In the genomic region with DNA sequence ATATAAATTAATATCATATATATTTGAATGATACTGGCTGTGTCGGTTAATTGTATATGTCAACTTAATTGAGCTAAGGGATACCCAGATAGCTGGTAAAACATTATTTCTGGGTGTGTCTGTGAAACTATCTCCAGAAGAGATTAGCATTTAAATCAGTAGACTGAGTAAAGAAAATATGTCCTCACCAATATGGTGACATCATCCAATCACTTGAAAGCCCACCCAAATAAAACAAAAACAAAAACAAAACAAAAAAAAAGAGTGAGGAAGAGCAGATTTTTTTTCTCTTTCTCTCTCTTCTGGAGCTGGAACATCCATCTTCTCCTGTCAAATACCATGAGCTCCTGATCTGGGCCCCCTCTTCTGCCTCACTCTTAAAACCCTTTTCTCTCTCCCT, we compare ENCODE assay signal across 36 cellular contexts. TPM values are rescaled to one million over a fixed set of nuclear protein-coding genes. Genes with fewer than 3 reads are reported as not detected.
DNase-seq lines count a peak whose midpoint lies in the region; ATAC-seq, FAIRE-seq and TF ChIP-seq lines count a peak whose summit lies in the region.
"Had no signal": no experiment of that assay in that cellular context is flagged by ENCODE, and none has a peak within 500 bp of the region (broad histone marks: within the 10 kb centered on the region; RNA-seq: fewer than 3 reads in every experiment).

No MANE protein-coding gene starts in this region.

- POLR2A ChIA-PET in MCF 10A (lab: Yijun Ruan, JAX) (interaction anchor here (0.6 to 1.0 kb wide), 2 partner anchors 32 to 90 kb away, joined by 3 to 4 read pairs; no protein-coding TSS in a partner anchor), HepG2 (lab: Yijun Ruan, JAX) (no interaction called here), HEK293 (lab: Yijun Ruan, JAX) (no interaction called here)

- no peak for TF ChIP-seq POLR2A in HepG2 (IDR thresholded peaks at IDR 0.05; ENCODE audit: insufficient read depth in 1 of 2, low read depth in 2 of 2, low read length in 2 of 2)
- TF ChIP-seq POLR2A in right lobe of liver (IDR thresholded peaks at IDR 0.05) = no peak

- WGBS in mammary epithelial cell (ENCODE audit: low coverage, missing lambda C conversion rate) = 100% methylated on average over 1 of the region's 1 CpG
- 34% methylated on average over 1 of the region's 1 CpG for WGBS in HepG2 (ENCODE audit: low lambda C conversion rate)
- WGBS in right lobe of liver (ENCODE audit: insufficient coverage, low coverage, low lambda C conversion rate, missing lambda C conversion rate) = 100% methylated on average over 1 of the region's 1 CpG

- H3K4me2 ChIP-seq in mammary epithelial cell (ENCODE audit: insufficient read depth, low read depth, low read length) = no peak overlapping the region
- no peak overlapping the region for H3K4me2 ChIP-seq in HepG2 (ENCODE audit: low read depth, low read length)
- H3K4me2 ChIP-seq: A549; BLaER1; BLaER1 treated with 17β-estradiol and CSF1 and Interleukin-3, amounts not matched to agents 10 nM and 100 nM had no signal

- H3K4me3 ChIP-seq in mammary epithelial cell (replicated peaks in 1 of 3; ENCODE audit: insufficient read depth in 1 of 3, low read depth in 2 of 3, low read length in 3 of 3) (no peak overlapping the region), HepG2 (replicated peaks in 1 of 3; ENCODE audit: insufficient read depth in 1 of 3, low read depth in 2 of 3, low read length in 3 of 3) (no peak overlapping the region), right lobe of liver (no peak overlapping the region), HEK293 (ENCODE audit: low read depth, low read length) (no peak overlapping the region)
- H3K4me3 ChIP-seq: A549; BLaER1; BLaER1 treated with 17β-estradiol and CSF1 and Interleukin-3, amounts not matched to agents 10 nM and 100 nM had no signal

- H4K20me1 ChIP-seq in mammary epithelial cell (ENCODE audit: insufficient read depth, low read length) (no peaks in the 10 kb centered on the region), HepG2 (ENCODE audit: insufficient read depth, low read length) (no peaks in the 10 kb centered on the region)
- H4K20me1 ChIP-seq: BLaER1; BLaER1 treated with 17β-estradiol and CSF1 and Interleukin-3, amounts not matched to agents 10 nM and 100 nM had no signal

- H3K27ac ChIP-seq in mammary epithelial cell (ENCODE audit: insufficient read depth, low read depth, low read length) (no peak overlapping the region), HepG2 (ENCODE audit: extremely low read length, insufficient read depth, low read length) (no peak overlapping the region), right lobe of liver (no peak overlapping the region), HEK293 (ENCODE audit: extremely low read depth, low read depth, low read length) (no peak overlapping the region)
- H3K27ac ChIP-seq: 22Rv1; A549; BLaER1; BLaER1 treated with 17β-estradiol and CSF1 and Interleukin-3, amounts not matched to agents 10 nM and 100 nM; C4-2B had no signal

- no peak for DNase-seq in MCF 10A (ENCODE audit: unreplicated experiment)
- DNase-seq in mammary epithelial cell = no peak
- no peak for DNase-seq in HepG2 (ENCODE audit: low spot score)
- DNase-seq in right lobe of liver = no peak
- DNase-seq: 8988T; ACHN; AML-193; BE2C; C1 segment of cervical spinal cord; Caco-2; Calu3; CD4-positive, alpha-beta memory T cell; CD4-positive, alpha-beta T cell; CD4-positive, CD25-positive, alpha-beta regulatory T cell; CD8-positive, alpha-beta memory T cell; CD8-positive, alpha-beta T cell; COR-L47; DMS 273 treated with DMSO at 0.1 percent for 48 hours; DMS153; DMS53; DMS79; DMS79 treated with DMSO at 0.1 percent for 48 hours; DND-41; EL had no signal

- no peak for TF ChIP-seq CTCF in MCF 10A (IDR thresholded peaks at IDR 0.05; ENCODE audit: unreplicated experiment)
- no peak for TF ChIP-seq CTCF in mammary epithelial cell (conservative IDR thresholded peaks at IDR 0.05 in 1 of 2, IDR thresholded peaks at IDR 0.05 in 1 of 2; ENCODE audit: extremely low read depth in 1 of 2, insufficient read depth in 1 of 2, low read depth in 1 of 2, low read length in 2 of 2)
- TF ChIP-seq CTCF in HepG2 (CRISPR knock-in tag; IDR thresholded peaks at IDR 0.05) = no peak
- TF ChIP-seq CTCF in right lobe of liver (IDR thresholded peaks at IDR 0.05) = no peak
- no peak for TF ChIP-seq CTCF in HEK293 (tag by site-specific recombination; IDR thresholded peaks at IDR 0.05)

- H3K4me3 Mint-ChIP-seq in MCF 10A (ENCODE audit: unreplicated experiment) = no peak overlapping the region
- H3K4me3 Mint-ChIP-seq: B cell; CD14-positive monocyte; CD4-positive, alpha-beta memory T cell; CD4-positive, alpha-beta T cell; CD4-positive, CD25-positive, alpha-beta regulatory T cell; CD8-positive, alpha-beta memory T cell; CD8-positive, alpha-beta T cell had no signal

- no peaks in the 10 kb centered on the region for H3K4me1 Mint-ChIP-seq in MCF 10A (ENCODE audit: insufficient read depth, unreplicated experiment)
- H3K4me1 Mint-ChIP-seq: B cell; CD14-positive monocyte; CD4-positive, alpha-beta memory T cell; CD4-positive, CD25-positive, alpha-beta regulatory T cell; CD8-positive, alpha-beta memory T cell had no signal

- intact Hi-C loops in MCF 10A (cut with micrococcal nuclease) (no loop called here), mammary epithelial cell (cut with micrococcal nuclease) (no loop called here), HepG2 (cut with micrococcal nuclease; ENCODE audit: unreplicated experiment) (no loop called here), right lobe of liver (cut with DNase I) (no loop called here)

- in situ Hi-C loops in mammary epithelial cell (cut with MboI; ENCODE audit: low sequenced_read_pairs in 2 of 2) = no loop called here
- in situ Hi-C loops in HepG2 (cut with HindIII; ENCODE audit: extremely low pct_ligation_motif_present, low pct_unique_long_range_greater_than_20kb) = no loop called here

- H3K36me3 ChIP-seq in mammary epithelial cell (ENCODE audit: insufficient read depth, low read length) (no peaks in the 10 kb centered on the region), HepG2 (replicated peaks in 1 of 2; ENCODE audit: control insufficient read depth in 1 of 2, insufficient read depth in 2 of 2, low read length in 2 of 2) (no peaks in the 10 kb centered on the region), right lobe of liver (no peaks in the 10 kb centered on the region), HEK293 (ENCODE audit: control insufficient read depth in 2 of 2, insufficient read depth in 1 of 2, low read length in 2 of 2) (no peaks in the 10 kb centered on the region)
- H3K36me3 ChIP-seq: BE2C; BLaER1; BLaER1 treated with 17β-estradiol and CSF1 and Interleukin-3, amounts not matched to agents 10 nM and 100 nM had no signal

- peak overlapping the region; percentile 17 for H3K27ac Mint-ChIP-seq in MCF 10A (ENCODE audit: low read depth, unreplicated experiment)
- H3K27ac Mint-ChIP-seq: B cell; CD14-positive monocyte; CD4-positive, alpha-beta memory T cell; CD4-positive, alpha-beta T cell; CD8-positive, alpha-beta memory T cell; CD8-positive, alpha-beta T cell had no signal

- no peak for FAIRE-seq in HepG2 (lab: Jason Lieb, UNC)
- FAIRE-seq: A204.1, A549, D721Med had no signal

- no peaks in the 10 kb centered on the region for H3K4me1 ChIP-seq in mammary epithelial cell (ENCODE audit: insufficient read depth, low read length)
- no peaks in the 10 kb centered on the region for H3K4me1 ChIP-seq in HepG2 (ENCODE audit: insufficient read depth, low read length)
- H3K4me1 ChIP-seq in right lobe of liver = no peaks in the 10 kb centered on the region
- no peaks in the 10 kb centered on the region for H3K4me1 ChIP-seq in HEK293 (ENCODE audit: control insufficient read depth, insufficient read depth, low read length)
- H3K4me1 ChIP-seq: A549; BE2C; BLaER1; BLaER1 treated with 17β-estradiol and CSF1 and Interleukin-3, amounts not matched to agents 10 nM and 100 nM; Caco-2 had no signal

- no peak overlapping the region for H2AFZ ChIP-seq in mammary epithelial cell (ENCODE audit: low read depth, low read length)
- no peak overlapping the region for H2AFZ ChIP-seq in HepG2 (ENCODE audit: low read length)

- ATAC-seq in HepG2 (no peak), right lobe of liver (no peak), GM21515 (IDR thresholded peaks at IDR 0.05; ENCODE audit: unreplicated experiment) (no peak)
- ATAC-seq: A549; CD8-positive, alpha-beta T cell had no signal

- CTCF ChIA-PET in MCF 10A (lab: Yijun Ruan, JAX) = interaction anchor here (0.6 kb wide), 2 partner anchors 148 to 258 kb away, joined by 4 to 5 read pairs; no protein-coding TSS in a partner anchor
- CTCF ChIA-PET in mammary epithelial cell (lab: Charles Lee; ENCODE audit: low non-redundant PET) = interaction anchor here (0.6 kb wide), 1 partner anchor 137 kb away, joined by 3 read pairs; no protein-coding TSS in a partner anchor
- CTCF ChIA-PET in HepG2 (lab: Yijun Ruan, JAX; ENCODE audit: low intra/inter-chr PET ratio, low total read pairs) = no interaction called here
- CTCF ChIA-PET in HEK293 (lab: Yijun Ruan, JAX) = interaction anchor here (0.7 to 0.8 kb wide), 2 partner anchors 26 to 27 kb away, joined by 5 read pairs; no protein-coding TSS in a partner anchor

- no peak for TF ChIP-seq EP300 in HepG2 (IDR thresholded peaks at IDR 0.05; ENCODE audit: low read depth in 2 of 2, low read length in 2 of 2)
- TF ChIP-seq EP300 in HepG2 (CRISPR knock-in tag; IDR thresholded peaks at IDR 0.05; ENCODE audit: borderline replicate concordance) = no peak

- H3K9ac ChIP-seq in mammary epithelial cell (ENCODE audit: insufficient read depth, low read length) = no peak overlapping the region
- no peak overlapping the region for H3K9ac ChIP-seq in HepG2 (ENCODE audit: insufficient read depth, low read depth, low read length)
- H3K9ac ChIP-seq: BLaER1; BLaER1 treated with 17β-estradiol and CSF1 and Interleukin-3, amounts not matched to agents 10 nM and 100 nM had no signal

- no peaks in the 10 kb centered on the region for H3K79me2 ChIP-seq in mammary epithelial cell (ENCODE audit: insufficient read depth, low read length)
- H3K79me2 ChIP-seq in HepG2 (ENCODE audit: insufficient read depth, low read length) = no peaks in the 10 kb centered on the region

- H3K9me3 Mint-ChIP-seq in MCF 10A (ENCODE audit: unreplicated experiment) = peaks cover 7% of the 10 kb centered on the region
- H3K9me3 Mint-ChIP-seq: CD4-positive, alpha-beta T cell; CD8-positive, alpha-beta T cell had no signal

- H3K27me3 ChIP-seq in mammary epithelial cell (ENCODE audit: insufficient read depth, low read length) (no peaks in the 10 kb centered on the region), HepG2 (ENCODE audit: control insufficient read depth in 1 of 2, insufficient read depth in 2 of 2, low read length in 2 of 2) (no peaks in the 10 kb centered on the region), right lobe of liver (no peaks in the 10 kb centered on the region)
- H3K27me3 ChIP-seq: BE2C; BLaER1; BLaER1 treated with 17β-estradiol and CSF1 and Interleukin-3, amounts not matched to agents 10 nM and 100 nM had no signal

- H3K9me3 ChIP-seq in mammary epithelial cell (replicated peaks; ENCODE audit: insufficient read depth, low read length) (no peaks in the 10 kb centered on the region), HepG2 (ENCODE audit: low read length) (no peaks in the 10 kb centered on the region), right lobe of liver (no peaks in the 10 kb centered on the region), HEK293 (ENCODE audit: control insufficient read depth, insufficient read depth, low read depth, low read length) (no peaks in the 10 kb centered on the region)
- H3K9me3 ChIP-seq: A549, BE2C, BLaER1 had no signal

- dilution Hi-C loops in mammary epithelial cell (cut with HindIII; ENCODE audit: low sequenced_read_pairs) = no loop called here

- no peak for TF ChIP-seq RAD21 in HepG2 (CRISPR knock-in tag; IDR thresholded peaks at IDR 0.05)

- no peaks in the 10 kb centered on the region for H3K36me3 Mint-ChIP-seq in MCF 10A (ENCODE audit: insufficient read depth, unreplicated experiment)
- H3K36me3 Mint-ChIP-seq: CD14-positive monocyte; CD4-positive, alpha-beta memory T cell; CD4-positive, CD25-positive, alpha-beta regulatory T cell; CD8-positive, alpha-beta memory T cell; CD8-positive, alpha-beta T cell had no signal

- BruUV-seq in MCF 10A (replicated peaks; lab: Mats Ljungman, UMichigan) (no TSS peak), mammary epithelial cell (replicated peaks; lab: Mats Ljungman, UMichigan) (no TSS peak), HepG2 (replicated peaks; lab: Mats Ljungman, UMichigan) (no TSS peak)

- H3K27me3 Mint-ChIP-seq in MCF 10A (ENCODE audit: insufficient read depth, unreplicated experiment) = no peaks in the 10 kb centered on the region
- H3K27me3 Mint-ChIP-seq: B cell; CD4-positive, alpha-beta memory T cell; CD4-positive, alpha-beta T cell; CD8-positive, alpha-beta memory T cell had no signal

RNA-seq across cellular contexts. Expression of a gene that starts 15.7 kb away (rescaled TPM):
- total RNA-seq in MCF 10A (2022) (not detected in 2 replicates), mammary epithelial cell (under 1 TPM in 1 of 2 donors, not detected in 1; 0.33 TPM), HepG2 (2016; rRNA removed; fragmentation: Illumina TruSeq; extraction: Trizol) (0.15 and 0.20 TPM in 2 replicates), right lobe of liver (1 to 10 TPM in 1 of 6 experiments, under 1 TPM in 4, not detected in 1; 0.06 to 1.2 (median 0.42) TPM)
- polyA plus RNA-seq in mammary epithelial cell (1.0 TPM), HepG2 (2011; rRNA removed) (0.36 and 0.37 TPM in 2 replicates)
- 0.10 TPM for polyA minus RNA-seq in mammary epithelial cell
- 0.09 and 0.10 TPM in 2 replicates for total RNA-seq in HepG2 (2016; cell fraction: cytosol; rRNA removed; fragmentation: Illumina TruSeq; extraction: Trizol; ENCODE audit: low read depth)
- total RNA-seq in HepG2 (2016; cell fraction: insoluble cytoplasmic fraction; rRNA removed; fragmentation: Illumina TruSeq; extraction: Trizol) = 0.26 and 0.28 TPM in 2 replicates
- total RNA-seq in HepG2 (2016; cell fraction: membrane; rRNA removed; fragmentation: Illumina TruSeq; extraction: Trizol) = 0.03 and 0.06 TPM in 2 replicates
- 0.22 TPM in 1 of 2 replicates, not detected in the other for total RNA-seq in HepG2 (2016; cell fraction: nucleus; rRNA removed; fragmentation: Illumina TruSeq; extraction: Trizol)
- polyA plus RNA-seq in HepG2 (2011; cell fraction: cytosol; rRNA removed) = 0.03 TPM in 1 of 2 replicates, not detected in the other
- polyA plus RNA-seq in HepG2 (2011; cell fraction: nucleus; rRNA removed) = 0.07 TPM in 1 of 2 replicates, not detected in the other
- 9.6 and 21.6 TPM in 2 replicates for polyA plus RNA-seq in HepG2 (2012)
- polyA plus RNA-seq in HepG2 (2016; cell fraction: cytosol; fragmentation: Illumina TruSeq; extraction: Trizol; ENCODE audit: low read depth) = not detected in 2 replicates
- 0.29 and 0.46 TPM in 2 replicates for polyA plus RNA-seq in HepG2 (2016; cell fraction: insoluble cytoplasmic fraction; fragmentation: Illumina TruSeq; extraction: Trizol; ENCODE audit: low read depth)
- polyA plus RNA-seq in HepG2 (2016; cell fraction: membrane; fragmentation: Illumina TruSeq; extraction: Trizol; ENCODE audit: low read depth) = 0.07 TPM in 1 of 2 replicates, not detected in the other
- not detected in 2 replicates for polyA plus RNA-seq in HepG2 (2016; cell fraction: nucleus; fragmentation: Illumina TruSeq; extraction: Trizol; ENCODE audit: insufficient read depth, low read depth)
- 0.22 TPM in 1 of 2 replicates, not detected in the other for polyA minus RNA-seq in HepG2 (2011; rRNA and poly(A)+ RNA removed; ENCODE audit: low replicate concordance)
- 0.20 and 1.5 TPM in 2 replicates for polyA minus RNA-seq in HepG2 (2011; cell fraction: cytosol; rRNA and poly(A)+ RNA removed)
- 0.26 and 0.37 TPM in 2 replicates for polyA minus RNA-seq in HepG2 (2011; cell fraction: nucleus; rRNA and poly(A)+ RNA removed)
- total RNA-seq: A172, Caco-2 had no signal
- polyA plus RNA-seq: A549 had no signal
